15 cellular contexts compared by ENCODE assay signal in the genomic region with DNA sequence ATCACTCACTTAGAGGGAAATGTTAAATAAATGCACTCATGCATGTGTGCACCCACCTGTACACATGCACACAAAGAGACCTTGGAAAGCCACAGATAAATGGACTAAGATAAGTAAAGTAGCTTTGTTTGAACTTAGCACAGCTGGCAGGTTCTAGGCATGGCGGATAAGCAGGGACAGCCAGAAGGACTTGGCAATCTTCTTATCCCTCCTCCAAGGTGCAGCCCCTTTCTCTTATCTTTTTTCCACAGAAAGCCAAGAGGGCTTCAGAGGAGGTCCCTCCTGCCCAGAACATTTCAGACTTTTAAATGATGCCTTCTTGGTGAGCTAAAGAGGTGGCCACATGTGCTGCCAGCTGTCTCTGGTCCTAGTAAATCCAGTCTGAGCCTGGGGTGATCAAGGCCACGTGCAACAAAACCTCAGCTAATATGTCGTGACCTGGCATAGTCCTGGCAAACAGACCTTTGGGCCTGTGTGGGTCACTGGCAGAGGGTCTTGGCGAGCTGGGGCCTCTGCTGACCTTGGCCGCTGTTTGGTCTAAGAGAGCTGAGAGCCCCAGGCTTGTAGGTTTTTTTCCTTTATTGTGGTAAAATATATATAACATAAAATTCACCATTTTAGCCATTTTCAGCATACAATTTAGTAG.
"Had no signal": no experiment of that assay in that cellular context is flagged by ENCODE, and none has a peak within 500 bp of the region (broad histone marks: within the 10 kb centered on the region; RNA-seq: fewer than 3 reads in every experiment).

No MANE protein-coding gene starts in this region.

- H3K27me3 ChIP-seq: esophagus squamous epithelium had no signal

- DNase-seq: effector memory CD8-positive, alpha-beta T cell; esophagus squamous epithelium; foreskin keratinocyte; immature natural killer cell; left ventricle myocardium inferior; mesendoderm; naive thymus-derived CD4-positive, alpha-beta T cell; nephron progenitor cell; posterior cingulate gyrus; stimulated activated CD4-positive, alpha-beta T cell treated with anti-CD3 and anti-CD28 coated beads, Interleukin-2, amount 100 ng/mL, for 48 hours; stimulated activated naive CD4-positive, alpha-beta T cell treated with Interleukin-2 at 50 U/mL for 16 hours; trophoblast cell had no signal

- H3K36me3 ChIP-seq: esophagus squamous epithelium, left ventricle myocardium inferior, neutrophil had no signal

- H3K9me3 ChIP-seq: esophagus squamous epithelium, left ventricle myocardium inferior, neutrophil had no signal

- H3K27ac ChIP-seq: epithelial cell of prostate, esophagus squamous epithelium, foreskin keratinocyte, left ventricle myocardium inferior, neutrophil had no signal

- ATAC-seq: effector memory CD8-positive, alpha-beta T cell; foreskin keratinocyte; naive thymus-derived CD4-positive, alpha-beta T cell had no signal

- H3K4me3 ChIP-seq: esophagus squamous epithelium, left ventricle myocardium inferior, smooth muscle cell had no signal
